ENCODE assay signal across 22 cellular contexts in the genomic region with DNA sequence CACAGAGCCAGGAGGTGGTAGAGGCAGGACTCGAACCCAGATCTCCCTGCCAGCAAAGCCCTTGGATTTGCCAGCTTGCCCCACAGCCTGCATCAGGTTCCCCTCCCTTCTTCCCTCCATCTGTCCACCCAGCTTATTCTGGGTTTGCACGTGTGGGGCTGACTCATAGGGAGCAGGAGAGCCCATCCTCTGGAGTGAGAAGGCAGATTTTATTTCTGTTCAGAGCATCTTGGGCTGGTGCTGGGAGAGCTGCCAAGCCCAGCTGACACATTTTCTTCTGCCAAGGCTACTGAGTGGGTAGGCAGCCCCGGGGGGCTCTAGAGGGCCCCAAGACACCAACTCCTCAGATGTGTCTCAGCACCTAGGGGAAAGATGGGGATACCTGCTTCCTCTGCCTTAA.
A peak's percentile ranks its signal among the peaks of the same experiment; 100 is the strongest.
DNase-seq lines count a peak whose midpoint lies in the region; ATAC-seq, FAIRE-seq and TF ChIP-seq lines count a peak whose summit lies in the region.
"Had no signal": no experiment of that assay in that cellular context is flagged by ENCODE, and none has a peak within 500 bp of the region (broad histone marks: within the 10 kb centered on the region; RNA-seq: fewer than 3 reads in every experiment).

No MANE protein-coding gene starts in this region.

- DNase-seq in ELR (ENCODE audit: low read depth): peak; percentile 28
- DNase-seq in M059J (ENCODE audit: low read depth): peak; percentile 18
- peak; percentile 25 for DNase-seq in mammary epithelial cell
- peak; percentile 63 for DNase-seq in superior temporal gyrus (ENCODE audit: extremely low spot score)
- no peak for DNase-seq in HepG2 (ENCODE audit: low spot score)
- no peak for DNase-seq in gastrocnemius medialis
- DNase-seq in osteoblast (ENCODE audit: insufficient read length, low spot score, missing footprints): no peak
- DNase-seq: activated CD4-positive, alpha-beta T cell treated with anti-CD3 and anti-CD28 coated beads, Interleukin-2, amount 50 U/mL, for 1 hour; amniotic stem cell; DMS153; effector memory CD4-positive, alpha-beta T cell; esophagus squamous epithelium; H9; heart left ventricle; naive thymus-derived CD8-positive, alpha-beta T cell; NCI-H1417; NCI-H2227 treated with DMSO at 0.1 percent for 48 hours; stimulated activated CD4-positive, alpha-beta T cell treated with anti-CD3 and anti-CD28 coated beads, Interleukin-2, amount 100 ng/mL, for 48 hours; uterus had no signal

- H4K20me1 ChIP-seq in mammary epithelial cell (ENCODE audit: insufficient read depth, low read length) (no peaks in the 10 kb centered on the region), HepG2 (ENCODE audit: insufficient read depth, low read length) (no peaks in the 10 kb centered on the region), osteoblast (ENCODE audit: insufficient read depth, low read length) (no peaks in the 10 kb centered on the region)

- no peak for FAIRE-seq in HepG2 (lab: Jason Lieb, UNC)

- in situ Hi-C loops in mammary epithelial cell (cut with MboI; ENCODE audit: low sequenced_read_pairs in 2 of 2): no loop called here
- in situ Hi-C loops in HepG2 (cut with HindIII; ENCODE audit: extremely low pct_ligation_motif_present, low pct_unique_long_range_greater_than_20kb): no loop called here
- in situ Hi-C loops in gastrocnemius medialis (cut with MboI; ENCODE audit: low sequenced_read_pairs in 4 of 4): no loop called here

- H3K4me1 ChIP-seq in mammary epithelial cell (ENCODE audit: insufficient read depth, low read length) (no peaks in the 10 kb centered on the region), HepG2 (ENCODE audit: insufficient read depth, low read length) (no peaks in the 10 kb centered on the region), gastrocnemius medialis (no peaks in the 10 kb centered on the region), osteoblast (ENCODE audit: insufficient read depth, low read length) (no peaks in the 10 kb centered on the region)
- H3K4me1 ChIP-seq: esophagus squamous epithelium, heart left ventricle, uterus had no signal

- H3K79me2 ChIP-seq in mammary epithelial cell (ENCODE audit: insufficient read depth, low read length) (no peaks in the 10 kb centered on the region), HepG2 (ENCODE audit: insufficient read depth, low read length) (no peaks in the 10 kb centered on the region), osteoblast (ENCODE audit: insufficient read depth, low read length) (no peaks in the 10 kb centered on the region)

- H3K9me3 ChIP-seq in mammary epithelial cell (replicated peaks; ENCODE audit: insufficient read depth, low read length) (peaks cover 3% of the 10 kb centered on the region), HepG2 (ENCODE audit: low read length) (no peaks in the 10 kb centered on the region), gastrocnemius medialis (no peaks in the 10 kb centered on the region), osteoblast (ENCODE audit: low read depth, low read length) (no peaks in the 10 kb centered on the region)
- H3K9me3 ChIP-seq: uterus had no signal

- H3K9ac ChIP-seq in mammary epithelial cell (ENCODE audit: insufficient read depth, low read length): no peak overlapping the region
- no peak overlapping the region for H3K9ac ChIP-seq in HepG2 (ENCODE audit: insufficient read depth, low read depth, low read length)
- H3K9ac ChIP-seq: KMS-11 had no signal

- POLR2A ChIA-PET in HepG2 (lab: Yijun Ruan, JAX): no interaction called here

- TF ChIP-seq CTCF in mammary epithelial cell (conservative IDR thresholded peaks at IDR 0.05 in 1 of 2, IDR thresholded peaks at IDR 0.05 in 1 of 2; ENCODE audit: extremely low read depth in 1 of 2, insufficient read depth in 1 of 2, low read depth in 1 of 2, low read length in 2 of 2) (no peak), HepG2 (CRISPR knock-in tag; IDR thresholded peaks at IDR 0.05) (no peak), gastrocnemius medialis (IDR thresholded peaks at IDR 0.05 in 4 of 5, conservative IDR thresholded peaks at IDR 0.05 in 1 of 5) (no peak), osteoblast (IDR thresholded peaks at IDR 0.05; ENCODE audit: extremely low read depth, low read depth, low read length) (no peak)

- H3K4me2 ChIP-seq in mammary epithelial cell (ENCODE audit: insufficient read depth, low read depth, low read length) (no peak overlapping the region), HepG2 (ENCODE audit: low read depth, low read length) (no peak overlapping the region), osteoblast (ENCODE audit: insufficient read depth, low read length) (no peak overlapping the region)
- H3K4me2 ChIP-seq: KMS-11 had no signal

- no peak overlapping the region for H2AFZ ChIP-seq in mammary epithelial cell (ENCODE audit: low read depth, low read length)
- no peak overlapping the region for H2AFZ ChIP-seq in HepG2 (ENCODE audit: low read length)
- no peak overlapping the region for H2AFZ ChIP-seq in osteoblast (ENCODE audit: low read length)

- H3K27me3 ChIP-seq in mammary epithelial cell (ENCODE audit: insufficient read depth, low read length): no peaks in the 10 kb centered on the region
- H3K27me3 ChIP-seq in HepG2 (ENCODE audit: control insufficient read depth in 1 of 2, insufficient read depth in 2 of 2, low read length in 2 of 2): peaks cover 3 to 34% of the 10 kb centered on the region in 2 experiments; a peak in 3 of 5 replicates
- peaks cover 0 to 2% (median 0%) of the 10 kb centered on the region in 3 donors for H3K27me3 ChIP-seq in gastrocnemius medialis
- H3K27me3 ChIP-seq in osteoblast (ENCODE audit: insufficient read depth, low read length): no peaks in the 10 kb centered on the region
- H3K27me3 ChIP-seq: uterus had no signal

- intact Hi-C loops in mammary epithelial cell (cut with micrococcal nuclease): no loop called here
- intact Hi-C loops in HepG2 (cut with micrococcal nuclease; ENCODE audit: unreplicated experiment): no loop called here
- intact Hi-C loops in gastrocnemius medialis (cut with DNase I; ENCODE audit: low total_unique reads): no loop called here

- BruUV-seq in mammary epithelial cell (replicated peaks; lab: Mats Ljungman, UMichigan) (no TSS peak), HepG2 (replicated peaks; lab: Mats Ljungman, UMichigan) (no TSS peak)

- no peak for TF ChIP-seq RAD21 in HepG2 (CRISPR knock-in tag; IDR thresholded peaks at IDR 0.05)

- H3K36me3 ChIP-seq in mammary epithelial cell (ENCODE audit: insufficient read depth, low read length): no peaks in the 10 kb centered on the region
- H3K36me3 ChIP-seq in HepG2 (replicated peaks in 1 of 2; ENCODE audit: control insufficient read depth in 1 of 2, insufficient read depth in 2 of 2, low read length in 2 of 2): no peaks in the 10 kb centered on the region
- no peaks in the 10 kb centered on the region for H3K36me3 ChIP-seq in gastrocnemius medialis
- no peaks in the 10 kb centered on the region for H3K36me3 ChIP-seq in osteoblast (ENCODE audit: insufficient read depth, low read length)
- H3K36me3 ChIP-seq: esophagus squamous epithelium, heart left ventricle, uterus had no signal

- TF ChIP-seq POLR2A in HepG2 (IDR thresholded peaks at IDR 0.05; ENCODE audit: insufficient read depth in 1 of 2, low read depth in 2 of 2, low read length in 2 of 2): no peak
- no peak for TF ChIP-seq POLR2A in gastrocnemius medialis (IDR thresholded peaks at IDR 0.05)

- H3K4me3 ChIP-seq in mammary epithelial cell (replicated peaks in 1 of 3; ENCODE audit: insufficient read depth in 1 of 3, low read depth in 2 of 3, low read length in 3 of 3): no peak overlapping the region
- H3K4me3 ChIP-seq in HepG2 (replicated peaks in 1 of 3; ENCODE audit: insufficient read depth in 1 of 3, low read depth in 2 of 3, low read length in 3 of 3): no peak overlapping the region
- H3K4me3 ChIP-seq in gastrocnemius medialis: no peak overlapping the region
- no peak overlapping the region for H3K4me3 ChIP-seq in osteoblast (ENCODE audit: insufficient read depth, low read length)
- H3K4me3 ChIP-seq: esophagus squamous epithelium, heart left ventricle, lung, skin epidermis, uterus had no signal

- H3K27ac ChIP-seq in mammary epithelial cell (ENCODE audit: insufficient read depth, low read depth, low read length) (no peak overlapping the region), HepG2 (ENCODE audit: extremely low read length, insufficient read depth, low read length) (no peak overlapping the region), gastrocnemius medialis (no peak overlapping the region), osteoblast (ENCODE audit: low read depth, low read length) (no peak overlapping the region)
- H3K27ac ChIP-seq: esophagus squamous epithelium, heart left ventricle, KMS-11, skin epidermis, uterus had no signal

- ATAC-seq in HepG2 (no peak), gastrocnemius medialis (no peak)
- ATAC-seq: heart left ventricle; naive thymus-derived CD8-positive, alpha-beta T cell had no signal

- dilution Hi-C loops in mammary epithelial cell (cut with HindIII; ENCODE audit: low sequenced_read_pairs): no loop called here

- CTCF ChIA-PET in mammary epithelial cell (lab: Charles Lee; ENCODE audit: low non-redundant PET) (no interaction called here), HepG2 (lab: Yijun Ruan, JAX; ENCODE audit: low intra/inter-chr PET ratio, low total read pairs) (no interaction called here)

- WGBS in mammary epithelial cell (ENCODE audit: low coverage, missing lambda C conversion rate): 24% methylated on average over 2 of the region's 3 CpGs
- WGBS in HepG2 (ENCODE audit: low lambda C conversion rate): 5% methylated on average over 3 of the region's 3 CpGs

- no peak for TF ChIP-seq EP300 in HepG2 (IDR thresholded peaks at IDR 0.05; ENCODE audit: low read depth in 2 of 2, low read length in 2 of 2)
- no peak for TF ChIP-seq EP300 in HepG2 (CRISPR knock-in tag; IDR thresholded peaks at IDR 0.05; ENCODE audit: borderline replicate concordance)

TF ChIP-seq in HepG2, 621 proteins besides CTCF, POLR2A, EP300 and RAD21:
- TF ChIP-seq RELA (CRISPR knock-in tag; IDR thresholded peaks at IDR 0.05): no peak
- no peak for TF ChIP-seq NFE2 (CRISPR knock-in tag; IDR thresholded peaks at IDR 0.05)
- no peak for TF ChIP-seq ZNF556 (CRISPR knock-in tag; IDR thresholded peaks at IDR 0.05; ENCODE audit: borderline replicate concordance)
- TF ChIP-seq ATM (IDR thresholded peaks at IDR 0.05; ENCODE audit: borderline replicate concordance): no peak
- no peak for TF ChIP-seq GZF1 (CRISPR knock-in tag; IDR thresholded peaks at IDR 0.05)
- TF ChIP-seq HNRNPLL (IDR thresholded peaks at IDR 0.05; ENCODE audit: low read depth, low read length, poor library complexity, severe bottlenecking): no peak
- no peak for TF ChIP-seq ZSCAN25 (CRISPR knock-in tag; IDR thresholded peaks at IDR 0.05)
- TF ChIP-seq, protein P1, sequence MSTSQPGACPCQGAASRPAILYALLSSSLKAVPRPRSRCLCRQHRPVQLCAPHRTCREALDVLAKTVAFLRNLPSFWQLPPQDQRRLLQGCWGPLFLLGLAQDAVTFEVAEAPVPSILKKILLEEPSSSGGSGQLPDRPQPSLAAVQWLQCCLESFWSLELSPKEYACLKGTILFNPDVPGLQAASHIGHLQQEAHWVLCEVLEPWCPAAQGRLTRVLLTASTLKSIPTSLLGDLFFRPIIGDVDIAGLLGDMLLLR (CRISPR knock-in tag; IDR thresholded peaks at IDR 0.05): no peak
- TF ChIP-seq ZNF329 (CRISPR knock-in tag; IDR thresholded peaks at IDR 0.05; ENCODE audit: low read depth): no peak
- no peak for TF ChIP-seq ZNF234 (CRISPR knock-in tag; conservative IDR thresholded peaks at IDR 0.05)

Comparison
In these comparisons a context has a peak if more than half of its experiments do, and no peak if none do; other contexts are left out.
1. DNase-seq: peak in ELR (single experiment), M059J (single experiment), mammary epithelial cell (single experiment) and superior temporal gyrus (single experiment); none in HepG2 (single experiment), gastrocnemius medialis (0 of 2) and osteoblast (single experiment).